Comparison of ENCODE assay signal across 16 cellular contexts in the genomic region with DNA sequence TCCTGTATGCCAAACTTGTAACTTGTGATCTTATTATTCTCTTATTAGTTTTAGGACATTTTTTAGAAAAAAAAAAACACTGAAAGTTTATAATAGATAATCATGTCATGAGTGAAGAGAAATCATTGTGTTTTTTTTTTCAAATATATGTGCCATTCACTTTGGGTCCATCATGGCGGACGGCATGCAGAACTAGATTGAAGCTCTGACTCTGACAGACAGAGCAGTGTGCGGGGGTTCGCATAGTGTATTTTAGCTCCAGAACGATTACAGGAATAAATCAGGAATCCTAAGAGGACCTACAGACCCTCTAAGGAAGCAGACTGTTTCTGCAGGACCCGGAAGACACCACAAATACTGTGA.
DNase-seq lines count a peak whose midpoint lies in the region; ATAC-seq and TF ChIP-seq lines count a peak whose summit lies in the region.
"Had no signal": no experiment of that assay in that cellular context is flagged by ENCODE, and none has a peak within 500 bp of the region (broad histone marks: within the 10 kb centered on the region; RNA-seq: fewer than 3 reads in every experiment).

No MANE protein-coding gene starts in this region.

- CTCF ChIA-PET in PC-3 (lab: Charles Lee) = no interaction called here

- BruUV-seq in PC-3 (replicated peaks; lab: Mats Ljungman, UMichigan) = no TSS peak

- no peaks in the 10 kb centered on the region for H3K4me1 Mint-ChIP-seq in endodermal cell
- H3K4me1 Mint-ChIP-seq: H9 had no signal

- H3K9me3 Mint-ChIP-seq in endodermal cell = peaks cover 13% of the 10 kb centered on the region

- TF ChIP-seq POLR2A in testis (IDR thresholded peaks at IDR 0.05) = no peak

- H3F3A ChIP-seq in PC-3 (ENCODE audit: low read length, unreplicated experiment) = no peaks in the 10 kb centered on the region

- H3K9ac ChIP-seq in PC-3 (ENCODE audit: low read length) (peak overlapping the region; percentile 61), endodermal cell (ENCODE audit: extremely low read depth, low read length, poor library complexity, severe bottlenecking) (no peak overlapping the region)
- H3K9ac ChIP-seq: BLaER1 had no signal

- peak overlapping the region; percentile 86 for H3K27ac Mint-ChIP-seq in endodermal cell
- H3K27ac Mint-ChIP-seq: CD8-positive, alpha-beta T cell; H9 had no signal

- TF ChIP-seq CTCF in PC-3 (conservative IDR thresholded peaks at IDR 0.05; ENCODE audit: low read depth, low read length) (no peak), endodermal cell (conservative IDR thresholded peaks at IDR 0.05) (no peak), testis (IDR thresholded peaks at IDR 0.05) (no peak)

- H3K36me3 ChIP-seq in PC-3 (ENCODE audit: low read depth, low read length) (no peaks in the 10 kb centered on the region), endodermal cell (ENCODE audit: control insufficient read depth, insufficient read depth, low read length) (no peaks in the 10 kb centered on the region), testis (ENCODE audit: low read depth, missing control alignments) (no peaks in the 10 kb centered on the region)
- H3K36me3 ChIP-seq: BLaER1, Peyer's patch had no signal

- DNase-seq in DMS53 (lab: John Stamatoyannopoulos, UW) (peak; percentile 70), DMS53 treated with DMSO at 0.1 percent for 48 hours (lab: John Stamatoyannopoulos, UW; ENCODE audit: unreplicated experiment) (no peak), PC-3 (no peak), endodermal cell (no peak), testis (no peak), amniotic stem cell (lab: John Stamatoyannopoulos, UW) (no peak)
- no peak for DNase-seq in stimulated activated CD4-positive, alpha-beta T cell treated with anti-CD3 and anti-CD28 coated beads, Interleukin-4, amount 100 ng/mL, for 4 hours
- DNase-seq in activated CD4-positive, alpha-beta T cell treated with anti-CD3 and anti-CD28 coated beads, Interleukin-2, amount 50 U/mL, for 48 hours = no peak
- DNase-seq: 8988T; CD8-positive, alpha-beta T cell; NCI-H82; Right ventricle myocardium superior had no signal

- H4K20me1 ChIP-seq in PC-3 (ENCODE audit: low read length) = no peaks in the 10 kb centered on the region
- H4K20me1 ChIP-seq: BLaER1 had no signal

- H3K4me3 ChIP-seq in PC-3 (ENCODE audit: low read length) (peak overlapping the region; percentile 40), endodermal cell (ENCODE audit: low read length) (no peak overlapping the region), testis (peak overlapping the region; percentile 11 to 16)
- H3K4me3 ChIP-seq: BLaER1, Peyer's patch had no signal

- intact Hi-C loops in PC-3 (cut with micrococcal nuclease) = no loop called here
- intact Hi-C loops in testis (cut with DNase I; ENCODE audit: low total_unique reads) = no loop called here

- no peaks in the 10 kb centered on the region for H3K79me2 ChIP-seq in PC-3 (ENCODE audit: low read length)

- peak overlapping the region; percentile 59 for H3K4me3 Mint-ChIP-seq in endodermal cell
- H3K4me3 Mint-ChIP-seq: CD8-positive, alpha-beta T cell; H9 had no signal

- H3K27me3 ChIP-seq in PC-3 (ENCODE audit: low read length) = no peaks in the 10 kb centered on the region
- H3K27me3 ChIP-seq in endodermal cell (ENCODE audit: control insufficient read depth, insufficient read depth, low read length, poor library complexity, severe bottlenecking) = no peaks in the 10 kb centered on the region
- H3K27me3 ChIP-seq in testis = no peaks in the 10 kb centered on the region
- H3K27me3 ChIP-seq: BLaER1, Peyer's patch had no signal

- no peak for ATAC-seq in PC-3
- ATAC-seq: CD8-positive, alpha-beta T cell; SK-N-SH treated with all-trans-retinoic acid at 6 μM for 48 hours had no signal

- H3K4me2 ChIP-seq in PC-3 (ENCODE audit: low read length) = peak overlapping the region; percentile 48; the same call in 1 of the 2 replicates
- H3K4me2 ChIP-seq: BLaER1 had no signal

- no peaks in the 10 kb centered on the region for H3K27me3 Mint-ChIP-seq in endodermal cell (ENCODE audit: insufficient read depth)

- no peaks in the 10 kb centered on the region for H3K36me3 Mint-ChIP-seq in endodermal cell (ENCODE audit: low read depth)
- H3K36me3 Mint-ChIP-seq: CD8-positive, alpha-beta T cell had no signal

- H3K4me1 ChIP-seq in PC-3 (ENCODE audit: insufficient read depth, low read length) (no peaks in the 10 kb centered on the region), endodermal cell (ENCODE audit: control insufficient read depth, insufficient read depth, low read length) (no peaks in the 10 kb centered on the region), testis (no peaks in the 10 kb centered on the region)
- H3K4me1 ChIP-seq: BLaER1, Peyer's patch had no signal

- 94 to 100% methylated on average over 4 to 6 of the region's 6 CpGs for WGBS in endodermal cell (ENCODE audit: insufficient coverage in 1 of 2, insufficient read length in 1 of 2), 2 experiments
- WGBS in testis, 2 donors = 47 to 78% methylated on average over 6 of the region's 6 CpGs

- H3K9me3 ChIP-seq in PC-3 (ENCODE audit: low read length) = no peaks in the 10 kb centered on the region
- H3K9me3 ChIP-seq in endodermal cell (ENCODE audit: control insufficient read depth, low read length) = no peaks in the 10 kb centered on the region
- no peaks in the 10 kb centered on the region for H3K9me3 ChIP-seq in testis
- H3K9me3 ChIP-seq: Peyer's patch had no signal

- peak overlapping the region; percentile 32; the same call in 1 of the 2 replicates for H2AFZ ChIP-seq in PC-3 (ENCODE audit: low read length)

- H3K27ac ChIP-seq in PC-3 (ENCODE audit: low read length) = peak overlapping the region; percentile 58
- no peak overlapping the region for H3K27ac ChIP-seq in endodermal cell (ENCODE audit: low read depth, low read length)
- H3K27ac ChIP-seq in testis = no peak overlapping the region
- H3K27ac ChIP-seq: BLaER1, Peyer's patch had no signal

- POLR2A ChIA-PET in PC-3 (lab: Charles Lee; ENCODE audit: unreplicated experiment) = no interaction called here

- no peaks in the 10 kb centered on the region for H3K9me2 ChIP-seq in PC-3 (replicated peaks; ENCODE audit: low read length)
